Comparison of ENCODE assay signal across 8 cellular contexts in the genomic region with DNA sequence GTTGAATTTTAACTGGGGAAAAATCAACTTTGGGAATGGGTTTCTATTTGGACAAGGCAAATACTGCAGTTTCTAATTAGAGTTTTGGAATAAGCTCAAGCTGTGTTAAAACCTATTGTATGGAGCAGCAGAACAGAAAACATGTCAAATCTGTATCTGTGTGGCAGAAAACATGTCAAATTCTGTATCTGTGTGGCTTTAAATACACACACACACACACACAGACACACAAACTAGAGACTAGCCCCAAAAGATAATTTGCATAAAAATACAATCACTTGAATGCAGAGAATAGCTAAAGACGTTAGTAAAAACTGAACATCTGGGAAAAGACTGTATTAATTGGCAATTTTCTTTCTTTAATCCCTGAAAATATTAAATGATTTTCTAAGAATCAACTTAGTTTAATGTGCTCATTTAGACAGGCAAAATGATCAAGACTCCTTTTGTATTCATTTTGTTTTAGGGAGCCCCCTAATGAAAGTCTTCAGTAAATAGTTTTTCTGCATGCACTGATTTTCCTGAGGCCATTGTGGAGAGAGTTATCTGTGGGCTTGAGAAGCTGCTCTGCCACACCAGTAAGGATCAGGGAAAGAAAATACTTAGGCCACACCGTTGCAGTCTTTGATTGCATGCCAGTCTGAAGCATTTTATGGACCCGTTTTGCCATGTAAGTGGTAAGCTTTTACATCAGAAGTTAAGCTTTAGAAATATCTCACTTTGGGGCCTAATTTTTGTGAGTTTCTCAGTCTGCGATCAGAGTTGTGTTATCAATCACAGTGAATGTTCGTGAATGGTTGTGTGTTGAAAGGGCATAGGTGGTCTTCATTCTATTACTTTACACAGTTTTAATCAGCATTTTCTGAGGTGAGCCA. TPM values are rescaled to one million over a fixed set of nuclear protein-coding genes. Genes with fewer than 3 reads are reported as not detected.
DNase-seq lines count a peak whose midpoint lies in the region; ATAC-seq, FAIRE-seq and TF ChIP-seq lines count a peak whose summit lies in the region.

No MANE protein-coding gene starts in this region.

- H2BK15ac ChIP-seq in H9 (ENCODE audit: low read depth, low read length): no peak overlapping the region

- peak; percentile 44; the same call in 2 of the 3 replicates for TF ChIP-seq CTCF in A549 (IDR thresholded peaks at IDR 0.05)
- 0 out of 3 replicates have a peak, but pooled peaks have one; percentile 17 for TF ChIP-seq CTCF in H9 (conservative IDR thresholded peaks at IDR 0.05)
- no peak for TF ChIP-seq CTCF in ascending aorta (IDR thresholded peaks at IDR 0.05)
- TF ChIP-seq CTCF in liver (IDR thresholded peaks at IDR 0.05; ENCODE audit: low read depth, low read length, missing input control): no peak

- H3K23me2 ChIP-seq in H9 (ENCODE audit: insufficient read length, low read depth, low read length, poor library complexity, severe bottlenecking): peaks cover 12% of the 10 kb centered on the region

- H3K27me3 Mint-ChIP-seq in H9 (ENCODE audit: low read depth): no peaks in the 10 kb centered on the region

- H3K9me3 ChIP-seq in A549 (no peaks in the 10 kb centered on the region), H9 (ENCODE audit: control insufficient read depth, low read depth, low read length) (no peaks in the 10 kb centered on the region), ascending aorta (no peaks in the 10 kb centered on the region), liver (ENCODE audit: control insufficient read depth in 4 of 4, low read length in 3 of 4) (no peaks in the 10 kb centered on the region)

- H3K4me2 ChIP-seq in A549 (peak overlapping the region; percentile 77), H9 (ENCODE audit: insufficient read depth, insufficient read length, low read length) (peak overlapping the region; percentile 78)

- no peak overlapping the region for H3K4ac ChIP-seq in H9 (ENCODE audit: low read depth, low read length)

- H3K23ac ChIP-seq in H9 (ENCODE audit: insufficient read length, low read depth, low read length): no peak overlapping the region

- H3K4me3 Mint-ChIP-seq in H9: peak overlapping the region; percentile 76 to 86

- H3K4me1 Mint-ChIP-seq in H9: peaks cover 58 to 62% of the 10 kb centered on the region in 2 experiments

- H2BK20ac ChIP-seq in H9 (ENCODE audit: low read depth, low read length, poor library complexity, severe bottlenecking): no peak overlapping the region

- H4K5ac ChIP-seq in H9 (ENCODE audit: insufficient read length, low read depth, low read length): no peak overlapping the region

- H3K27me3 ChIP-seq in H9 (ENCODE audit: insufficient read depth, low read length) (no peaks in the 10 kb centered on the region), ascending aorta (no peaks in the 10 kb centered on the region), liver (ENCODE audit: control insufficient read depth in 4 of 4, insufficient read depth in 4 of 4, low read length in 3 of 4) (no peaks in the 10 kb centered on the region)

- WGBS in A549 (ENCODE audit: missing lambda C conversion rate): 39% methylated on average over 5 of the region's 5 CpGs
- no CpG with 5 or more reads among the region's 5 CpGs for WGBS in H9 (ENCODE audit: extremely low coverage, insufficient read length, low lambda C conversion rate)
- WGBS in liver: 30% methylated on average over 5 of the region's 5 CpGs

- H3K9ac ChIP-seq in H9 (ENCODE audit: extremely low read depth, insufficient read length, low read length) (peak overlapping the region; percentile 49), liver (ENCODE audit: low read depth in 1 of 2, low read length in 2 of 2) (peak overlapping the region; percentile 52 to 75)

- H2AFZ ChIP-seq in H9 (ENCODE audit: low read length): no peak overlapping the region

- no peak overlapping the region for H2BK12ac ChIP-seq in H9 (ENCODE audit: insufficient read length, low read depth, low read length)

- no peak overlapping the region for H4K91ac ChIP-seq in H9 (ENCODE audit: insufficient read length, low read depth, low read length)

- POLR2A ChIA-PET in A549 (lab: Yijun Ruan, JAX): no interaction called here

- TF ChIP-seq EP300 in A549 (IDR thresholded peaks at IDR 0.05): no peak

- intact Hi-C loops in ascending aorta (cut with DNase I): loop anchor here (5.0 kb wide), 2 partner anchors 164 to 554 kb away; partner anchors contain the start of gene CLK1

- H3K79me2 ChIP-seq in H9 (ENCODE audit: insufficient read depth, low read length): peaks cover 59% of the 10 kb centered on the region

- H4K8ac ChIP-seq in H9 (replicated peaks; ENCODE audit: insufficient read length, low read depth, low read length): no peak overlapping the region

- H3K36me3 ChIP-seq in ascending aorta: no peaks in the 10 kb centered on the region
- H3K36me3 ChIP-seq in liver (ENCODE audit: control insufficient read depth in 4 of 4, insufficient read depth in 3 of 4, low read depth in 1 of 4, low read length in 3 of 4): no peaks in the 10 kb centered on the region

- CTCF ChIA-PET in A549 (lab: Yijun Ruan, JAX): interaction anchor here (0.8 to 1.8 kb wide), 6 partner anchors 9 to 329 kb away, joined by 3 to 7 read pairs (median 3); no protein-coding TSS in a partner anchor

- no peak overlapping the region for H2BK5ac ChIP-seq in H9 (ENCODE audit: insufficient read length, low read length)

- H3K4me1 ChIP-seq in A549: peaks cover 47% of the 10 kb centered on the region
- peaks cover 36% of the 10 kb centered on the region; the same call in 1 of the 2 replicates for H3K4me1 ChIP-seq in H9 (ENCODE audit: insufficient read depth, low read length)
- peaks cover 0 to 12% of the 10 kb centered on the region in 2 donors for H3K4me1 ChIP-seq in ascending aorta
- H3K4me1 ChIP-seq in liver (ENCODE audit: control insufficient read depth in 4 of 4, insufficient read depth in 4 of 4, low read length in 3 of 4): peaks cover 5 to 56% (median 53%) of the 10 kb centered on the region in 4 donors

- H3K14ac ChIP-seq in H9 (ENCODE audit: insufficient read depth, low read length): no peak overlapping the region

- no peak overlapping the region for H3K18ac ChIP-seq in H9 (ENCODE audit: insufficient read length, low read depth, low read length)

- no peak overlapping the region for H2AK5ac ChIP-seq in H9 (ENCODE audit: insufficient read length, low read length)

- DNase-seq in A549 (ENCODE audit: low read depth in 1 of 2, low spot score in 1 of 2): no peak
- no peak for DNase-seq in H9
- DNase-seq in ascending aorta (ENCODE audit: low spot score in 2 of 2): no peak
- DNase-seq in NCI-H748 (lab: John Stamatoyannopoulos, UW; ENCODE audit: unreplicated experiment): no peak

- H3K56ac ChIP-seq in H9 (ENCODE audit: insufficient read length, low read depth, low read length): no peak overlapping the region

- H3K36me3 Mint-ChIP-seq in H9 (ENCODE audit: insufficient read depth in 1 of 3, low read depth in 3 of 3): peaks cover 0 to 3% (median 0%) of the 10 kb centered on the region in 3 experiments; a peak in 2 of 7 replicates

- H3K27ac ChIP-seq in A549 (peak overlapping the region; percentile 88 to 98; a peak in 5 of 6 replicates), H9 (ENCODE audit: insufficient read length, low read depth, low read length) (no peak overlapping the region), ascending aorta (peak overlapping the region in 1 of 2 donors; percentile 91), liver (ENCODE audit: low read depth in 1 of 2, low read length in 2 of 2) (peak overlapping the region; percentile 93 to 96)

- H3K4me3 ChIP-seq in A549 (peak overlapping the region; percentile 77), ascending aorta (peak overlapping the region; percentile 77 to 87), liver (ENCODE audit: low read depth in 1 of 3, low read length in 3 of 3) (peak overlapping the region; percentile 54 to 98 (median 60))

- H2BK120ac ChIP-seq in H9 (ENCODE audit: low read depth, low read length, poor library complexity, severe bottlenecking): no peak overlapping the region

- no peaks in the 10 kb centered on the region for H3K79me1 ChIP-seq in H9 (ENCODE audit: insufficient read depth, low read depth, low read length, poor library complexity, severe bottlenecking)

- H3K9me3 Mint-ChIP-seq in H9: no peaks in the 10 kb centered on the region; a peak in 2 of 5 replicates

- no peak overlapping the region for H3T11ph ChIP-seq in H9 (ENCODE audit: low read length)

- H3K27ac Mint-ChIP-seq in H9: peak overlapping the region in 2 of 3 experiments; percentile 37 to 80; a peak in 5 of 7 replicates

- no peaks in the 10 kb centered on the region for H4K20me1 ChIP-seq in H9 (ENCODE audit: control insufficient read depth, insufficient read depth, insufficient read length)

- no peak for TF ChIP-seq POLR2A in A549 (IDR thresholded peaks at IDR 0.05; ENCODE audit: low read length)

- FAIRE-seq in A549 (lab: Jason Lieb, UNC): no peak

- ATAC-seq in A549 (no peak), HG03097 (IDR thresholded peaks at IDR 0.05; ENCODE audit: low FRiP score, unreplicated experiment) (no peak), HG03442 (IDR thresholded peaks at IDR 0.05; ENCODE audit: unreplicated experiment) (no peak), GM18498 (IDR thresholded peaks at IDR 0.05; ENCODE audit: unreplicated experiment) (no peak)

- TF ChIP-seq RAD21 in A549 (conservative IDR thresholded peaks at IDR 0.05 in 1 of 2, IDR thresholded peaks at IDR 0.05 in 1 of 2): peak; percentile 32 to 46
- TF ChIP-seq RAD21 in liver (IDR thresholded peaks at IDR 0.05): peak; percentile 16 to 34

TF ChIP-seq in A549, 52 proteins besides CTCF, POLR2A, EP300 and RAD21 (continues in another document):
- TF ChIP-seq CEBPB (IDR thresholded peaks at IDR 0.05) (0 out of 4 replicates have a peak, but pooled peaks of 1 of the 2 experiments have one; percentile 1), SMC3 (IDR thresholded peaks at IDR 0.05) (peak; percentile 48; the same call in 2 of the 3 replicates)

TF ChIP-seq in liver, 16 proteins besides CTCF, POLR2A, EP300 and RAD21 (continues in another document):
- TF ChIP-seq HNF4G (IDR thresholded peaks at IDR 0.05): no peak

RNA-seq across cellular contexts. Expression of gene SPATS2L, which starts 2.2 kb away (rescaled TPM):
- 155 and 202 TPM in 2 replicates for polyA plus RNA-seq in A549 (2011; rRNA removed)
- 83.2 and 110 TPM in 2 replicates for polyA plus RNA-seq in A549 (2012; cell fraction: cytosol; rRNA removed)
- polyA plus RNA-seq in A549 (2012; cell fraction: nucleus; rRNA removed): 60.9 and 68.9 TPM in 2 replicates
- 85.2 to 107 TPM (median 93.9 TPM) in 3 replicates for polyA plus RNA-seq in A549 (2017; fragmentation: RNase III; extraction: RNeasy Plus Mini Kit Qiagen cat#74134 plus additional on column Dnase treatment)
- 66.4 and 97.0 TPM in 2 replicates for polyA minus RNA-seq in A549 (2011; rRNA and poly(A)+ RNA removed)
- total RNA-seq in H9 (2021): 45.9 and 47.3 TPM in 2 replicates
- 36.6 TPM for total RNA-seq in ascending aorta
- total RNA-seq in liver: 10 to 100 TPM; 31.4 to 46.9 TPM
- 10 to 100 TPM; 37.8 to 49.9 TPM for polyA plus RNA-seq in liver

Comparison
In these comparisons a context has a peak if more than half of its experiments do, and no peak if none do; other contexts are left out.
1. CTCF ChIP-seq: peak in A549 (single experiment) and H9 (single experiment); none in ascending aorta (0 of 3) and liver (single experiment).
2. Peak in every context shown above with its lines, with median percentiles within 50 percentile points of each other: H3K4me3 ChIP-seq.